In the genomic region with DNA sequence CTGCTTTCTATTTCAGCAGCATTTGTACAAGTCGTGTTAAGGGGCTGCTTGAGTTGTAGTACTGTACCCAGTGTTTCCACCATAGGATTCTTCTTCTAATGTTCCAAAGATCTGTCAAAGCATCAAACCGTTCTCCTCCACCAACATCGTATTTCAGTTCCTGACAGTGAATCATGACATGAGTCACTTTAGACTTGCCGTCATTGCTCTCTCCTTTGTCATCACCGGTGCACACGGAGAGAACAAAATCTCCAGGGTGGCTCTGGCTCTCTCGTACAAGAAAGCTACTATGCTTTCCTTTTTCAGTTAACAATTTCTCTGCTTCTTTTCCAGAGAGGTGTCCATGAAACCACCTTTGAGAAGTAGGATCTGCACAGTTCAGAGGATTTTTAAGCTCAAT, we compare ENCODE assay signal across 22 cellular contexts.
DNase-seq lines count a peak whose midpoint lies in the region; TF ChIP-seq lines count a peak whose summit lies in the region.
"Had no signal": no experiment of that assay in that cellular context is flagged by ENCODE, and none has a peak within 500 bp of the region (broad histone marks: within the 10 kb centered on the region; RNA-seq: fewer than 3 reads in every experiment).

No MANE protein-coding gene starts in this region.

- H3K27ac Mint-ChIP-seq in MCF 10A (ENCODE audit: low read depth, unreplicated experiment), result peak overlapping the region; percentile 68
- no peak overlapping the region for H3K27ac Mint-ChIP-seq in mesothelial cell of epicardium
- H3K27ac Mint-ChIP-seq: activated CD4-positive, alpha-beta T cell treated with anti-CD3 and anti-CD28 coated beads, Interleukin-2, amount 10 ng/mL, durations not matched to agents 24 days and 14 days; neural progenitor cell; stimulated activated naive CD8-positive, alpha-beta T cell treated with anti-CD3 and anti-CD28 coated beads, Interleukin-15, amount 100 ng/mL, for 72 hours; type B pancreatic cell had no signal

- peak overlapping the region; percentile 15 for H3K4me3 Mint-ChIP-seq in MCF 10A (ENCODE audit: unreplicated experiment)
- H3K4me3 Mint-ChIP-seq in mesothelial cell of epicardium, result no peak overlapping the region
- H3K4me3 Mint-ChIP-seq: activated CD4-positive, alpha-beta T cell treated with anti-CD3 and anti-CD28 coated beads, Interleukin-2, amount 10 ng/mL, durations not matched to agents 24 days and 14 days; neural progenitor cell; stimulated activated naive CD8-positive, alpha-beta T cell treated with anti-CD3 and anti-CD28 coated beads, Interleukin-15, amount 100 ng/mL, for 72 hours; type B pancreatic cell had no signal

- TF ChIP-seq CTCF in MCF 10A (IDR thresholded peaks at IDR 0.05; ENCODE audit: unreplicated experiment), result no peak
- no peak for TF ChIP-seq CTCF in breast epithelium (IDR thresholded peaks at IDR 0.05)
- TF ChIP-seq CTCF in fibroblast of pulmonary artery (IDR thresholded peaks at IDR 0.05; ENCODE audit: low read length, missing control alignments), result no peak
- no peak for TF ChIP-seq CTCF in mesothelial cell of epicardium (IDR thresholded peaks at IDR 0.05; ENCODE audit: unreplicated experiment)

- no peak for TF ChIP-seq POLR2A in breast epithelium (IDR thresholded peaks at IDR 0.05)

- CTCF ChIA-PET in MCF 10A (lab: Yijun Ruan, JAX) (interaction anchor here (0.6 to 1.2 kb wide), 3 partner anchors 15 to 130 kb away, joined by 3 to 5 read pairs (median 3); no protein-coding TSS in a partner anchor), HEK293T (lab: Yijun Ruan, JAX) (no interaction called here)

- peaks cover 15% of the 10 kb centered on the region for H3K4me1 Mint-ChIP-seq in MCF 10A (ENCODE audit: insufficient read depth, unreplicated experiment)
- H3K4me1 Mint-ChIP-seq in mesothelial cell of epicardium, result peaks cover 9% of the 10 kb centered on the region
- H3K4me1 Mint-ChIP-seq: activated CD4-positive, alpha-beta T cell treated with anti-CD3 and anti-CD28 coated beads, Interleukin-2, amount 10 ng/mL, durations not matched to agents 24 days and 14 days; neural progenitor cell; stimulated activated naive CD8-positive, alpha-beta T cell treated with anti-CD3 and anti-CD28 coated beads, Interleukin-15, amount 100 ng/mL, for 72 hours had no signal

- H3K9me3 ChIP-seq in breast epithelium, result peaks cover 0 to 7% of the 10 kb centered on the region in 2 donors
- no peaks in the 10 kb centered on the region for H3K9me3 ChIP-seq in adipocyte (ENCODE audit: control insufficient read depth, low read length)
- H3K9me3 ChIP-seq in MG63, result no peaks in the 10 kb centered on the region
- H3K9me3 ChIP-seq: body of pancreas, esophagus muscularis mucosa had no signal

- POLR2A ChIA-PET in MCF 10A (lab: Yijun Ruan, JAX) (no interaction called here), HEK293T (lab: Yijun Ruan, JAX) (no interaction called here)

- no peaks in the 10 kb centered on the region for H3K27me3 Mint-ChIP-seq in MCF 10A (ENCODE audit: insufficient read depth, unreplicated experiment)
- H3K27me3 Mint-ChIP-seq in mesothelial cell of epicardium (ENCODE audit: low read depth), result no peaks in the 10 kb centered on the region
- H3K27me3 Mint-ChIP-seq: activated CD4-positive, alpha-beta T cell treated with anti-CD3 and anti-CD28 coated beads, Interleukin-2, amount 10 ng/mL, durations not matched to agents 24 days and 14 days; stimulated activated naive CD8-positive, alpha-beta T cell treated with anti-CD3 and anti-CD28 coated beads, Interleukin-15, amount 100 ng/mL, for 72 hours; type B pancreatic cell had no signal

- no peak overlapping the region for H3K27ac ChIP-seq in breast epithelium
- H3K27ac ChIP-seq: 22Rv1, body of pancreas, esophagus muscularis mucosa, hepatocyte, neural progenitor cell had no signal

- H3K27me3 ChIP-seq in breast epithelium (no peaks in the 10 kb centered on the region), adipocyte (replicated peaks; ENCODE audit: control insufficient read depth, insufficient read depth, low read length) (no peaks in the 10 kb centered on the region), MG63 (no peaks in the 10 kb centered on the region)
- H3K27me3 ChIP-seq: body of pancreas, esophagus muscularis mucosa, hepatocyte, neural progenitor cell had no signal

- H3K4me3 ChIP-seq in breast epithelium, result no peak overlapping the region
- no peak overlapping the region for H3K4me3 ChIP-seq in adipocyte (ENCODE audit: low read length)
- H3K4me3 ChIP-seq in fibroblast of pulmonary artery (replicated peaks; ENCODE audit: low read depth, low read length), result no peak overlapping the region
- H3K4me3 ChIP-seq in MG63, result no peak overlapping the region
- H3K4me3 ChIP-seq: body of pancreas, esophagus muscularis mucosa, hepatocyte, neural progenitor cell had no signal

- DNase-seq in MCF 10A (ENCODE audit: unreplicated experiment), result peak; percentile 67
- no peak for DNase-seq in breast epithelium (ENCODE audit: low spot score in 2 of 2)
- peak; percentile 20 for DNase-seq in adipocyte (ENCODE audit: low read depth)
- DNase-seq in fibroblast of pulmonary artery (ENCODE audit: low read depth), result peak; percentile 54
- no peak for DNase-seq in HEK293T (ENCODE audit: extremely low spot score)
- no peak for DNase-seq in NCI-H146 (lab: John Stamatoyannopoulos, UW)
- DNase-seq in mesothelial cell of epicardium (ENCODE audit: low spot score in 2 of 2, unreplicated experiment in 2 of 2), result no peak
- DNase-seq in MG63, result no peak
- DNase-seq: activated CD4-positive, alpha-beta T cell treated with anti-CD3 and anti-CD28 coated beads, Interleukin-2, amount 10 ng/mL, durations not matched to agents 24 days and 14 days; activated naive CD4-positive, alpha-beta T cell treated with Interleukin-2 at 50 U/mL for 16 hours; body of pancreas; DMS79 treated with DMSO at 0.1 percent for 48 hours; left cardiac atrium; NCI-H187; NCI-H446; retina; stimulated activated naive CD8-positive, alpha-beta T cell treated with anti-CD3 and anti-CD28 coated beads, Interleukin-15, amount 100 ng/mL, for 72 hours had no signal

- H3K4me1 ChIP-seq in breast epithelium, result no peaks in the 10 kb centered on the region
- H3K4me1 ChIP-seq in adipocyte (ENCODE audit: control insufficient read depth, insufficient read depth, low read length), result no peaks in the 10 kb centered on the region
- H3K4me1 ChIP-seq: body of pancreas, esophagus muscularis mucosa, neural progenitor cell had no signal

- no peaks in the 10 kb centered on the region for H3K36me3 ChIP-seq in breast epithelium
- H3K36me3 ChIP-seq in adipocyte (ENCODE audit: control insufficient read depth, insufficient read depth, low read length, severe bottlenecking), result no peaks in the 10 kb centered on the region
- H3K36me3 ChIP-seq in MG63, result no peaks in the 10 kb centered on the region
- H3K36me3 ChIP-seq: esophagus muscularis mucosa, neural progenitor cell had no signal

- intact Hi-C loops in MCF 10A (cut with micrococcal nuclease), result no loop called here
- intact Hi-C loops in breast epithelium (cut with DNase I; ENCODE audit: low total_unique reads), result no loop called here

- H3K9me3 Mint-ChIP-seq in MCF 10A (ENCODE audit: unreplicated experiment) (peaks cover 26% of the 10 kb centered on the region), mesothelial cell of epicardium (peaks cover 29% of the 10 kb centered on the region)
- H3K9me3 Mint-ChIP-seq: activated CD4-positive, alpha-beta T cell treated with anti-CD3 and anti-CD28 coated beads, Interleukin-2, amount 10 ng/mL, durations not matched to agents 24 days and 14 days had no signal

- H3K36me3 Mint-ChIP-seq in MCF 10A (ENCODE audit: insufficient read depth, unreplicated experiment), result no peaks in the 10 kb centered on the region
- peaks cover 12% of the 10 kb centered on the region for H3K36me3 Mint-ChIP-seq in mesothelial cell of epicardium
- H3K36me3 Mint-ChIP-seq: neural progenitor cell had no signal

- H3K9ac ChIP-seq in adipocyte (ENCODE audit: low read length), result no peak overlapping the region
- H3K9ac ChIP-seq: neural progenitor cell had no signal

- BruUV-seq in MCF 10A (replicated peaks; lab: Mats Ljungman, UMichigan), result no TSS peak

TF ChIP-seq in HEK293T, 16 proteins besides CTCF, POLR2A, EP300 and RAD21:
- no peak for TF ChIP-seq NFRKB (IDR thresholded peaks at IDR 0.05)
- TF ChIP-seq CTBP1 (IDR thresholded peaks at IDR 0.05; ENCODE audit: borderline replicate concordance), result no peak
- TF ChIP-seq FOXA1 (IDR thresholded peaks at IDR 0.05), result no peak
- TF ChIP-seq TARDBP (IDR thresholded peaks at IDR 0.05), result no peak
- no peak for TF ChIP-seq L3MBTL2 (conservative IDR thresholded peaks at IDR 0.05)
- no peak for TF ChIP-seq HDGF (IDR thresholded peaks at IDR 0.05; ENCODE audit: borderline replicate concordance)
- TF ChIP-seq ARNT (IDR thresholded peaks at IDR 0.05), result no peak
- no peak for TF ChIP-seq ZNF384 (IDR thresholded peaks at IDR 0.05)
- no peak for TF ChIP-seq ELF4 (IDR thresholded peaks at IDR 0.05)
- no peak for TF ChIP-seq SUZ12 (IDR thresholded peaks at IDR 0.05)
- TF ChIP-seq, protein P1, sequence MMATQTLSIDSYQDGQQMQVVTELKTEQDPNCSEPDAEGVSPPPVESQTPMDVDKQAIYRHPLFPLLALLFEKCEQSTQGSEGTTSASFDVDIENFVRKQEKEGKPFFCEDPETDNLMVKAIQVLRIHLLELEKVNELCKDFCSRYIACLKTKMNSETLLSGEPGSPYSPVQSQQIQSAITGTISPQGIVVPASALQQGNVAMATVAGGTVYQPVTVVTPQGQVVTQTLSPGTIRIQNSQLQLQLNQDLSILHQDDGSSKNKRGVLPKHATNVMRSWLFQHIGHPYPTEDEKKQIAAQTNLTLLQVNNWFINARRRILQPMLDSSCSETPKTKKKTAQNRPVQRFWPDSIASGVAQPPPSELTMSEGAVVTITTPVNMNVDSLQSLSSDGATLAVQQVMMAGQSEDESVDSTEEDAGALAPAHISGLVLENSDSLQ (IDR thresholded peaks at IDR 0.05), result no peak
- no peak for TF ChIP-seq LEF1 (IDR thresholded peaks at IDR 0.05; ENCODE audit: borderline replicate concordance)

Comparison
In these comparisons a context has a peak if more than half of its experiments do, and no peak if none do; other contexts are left out.
1. DNase-seq: peak in MCF 10A (single experiment), adipocyte (single experiment) and fibroblast of pulmonary artery (single experiment); none in breast epithelium (0 of 2), HEK293T (single experiment), NCI-H146 (single experiment), mesothelial cell of epicardium (0 of 2) and MG63 (single experiment).